ENCODE assay signal across 1 cellular context in the genomic region with DNA sequence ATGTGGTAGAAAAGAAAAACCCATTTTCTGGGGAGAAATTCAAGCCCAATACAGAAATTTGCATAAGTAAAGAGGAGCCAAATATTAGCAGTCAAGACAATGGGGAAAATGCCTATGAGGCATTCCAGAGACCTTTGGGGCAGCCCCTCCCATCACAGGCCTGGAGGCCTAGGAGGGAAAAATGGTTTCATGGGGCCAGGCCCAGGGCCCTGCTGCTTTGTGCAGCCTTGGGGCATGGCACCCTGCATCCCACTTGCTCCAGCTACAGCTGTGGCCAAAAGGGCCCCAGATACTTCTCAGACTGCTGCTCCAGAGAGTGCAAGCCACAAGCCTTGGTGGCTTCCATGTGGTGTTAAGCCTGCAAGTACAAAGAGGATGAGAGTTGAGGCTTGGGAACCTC.
A peak's percentile ranks its signal among the peaks of the same experiment; 100 is the strongest.
TF ChIP-seq lines count a peak whose summit lies in the region.

No MANE protein-coding gene starts in this region.

TF ChIP-seq in K562, 482 proteins besides CTCF, POLR2A, EP300 and RAD21 (continued from another document):
- TF ChIP-seq, protein P1, sequence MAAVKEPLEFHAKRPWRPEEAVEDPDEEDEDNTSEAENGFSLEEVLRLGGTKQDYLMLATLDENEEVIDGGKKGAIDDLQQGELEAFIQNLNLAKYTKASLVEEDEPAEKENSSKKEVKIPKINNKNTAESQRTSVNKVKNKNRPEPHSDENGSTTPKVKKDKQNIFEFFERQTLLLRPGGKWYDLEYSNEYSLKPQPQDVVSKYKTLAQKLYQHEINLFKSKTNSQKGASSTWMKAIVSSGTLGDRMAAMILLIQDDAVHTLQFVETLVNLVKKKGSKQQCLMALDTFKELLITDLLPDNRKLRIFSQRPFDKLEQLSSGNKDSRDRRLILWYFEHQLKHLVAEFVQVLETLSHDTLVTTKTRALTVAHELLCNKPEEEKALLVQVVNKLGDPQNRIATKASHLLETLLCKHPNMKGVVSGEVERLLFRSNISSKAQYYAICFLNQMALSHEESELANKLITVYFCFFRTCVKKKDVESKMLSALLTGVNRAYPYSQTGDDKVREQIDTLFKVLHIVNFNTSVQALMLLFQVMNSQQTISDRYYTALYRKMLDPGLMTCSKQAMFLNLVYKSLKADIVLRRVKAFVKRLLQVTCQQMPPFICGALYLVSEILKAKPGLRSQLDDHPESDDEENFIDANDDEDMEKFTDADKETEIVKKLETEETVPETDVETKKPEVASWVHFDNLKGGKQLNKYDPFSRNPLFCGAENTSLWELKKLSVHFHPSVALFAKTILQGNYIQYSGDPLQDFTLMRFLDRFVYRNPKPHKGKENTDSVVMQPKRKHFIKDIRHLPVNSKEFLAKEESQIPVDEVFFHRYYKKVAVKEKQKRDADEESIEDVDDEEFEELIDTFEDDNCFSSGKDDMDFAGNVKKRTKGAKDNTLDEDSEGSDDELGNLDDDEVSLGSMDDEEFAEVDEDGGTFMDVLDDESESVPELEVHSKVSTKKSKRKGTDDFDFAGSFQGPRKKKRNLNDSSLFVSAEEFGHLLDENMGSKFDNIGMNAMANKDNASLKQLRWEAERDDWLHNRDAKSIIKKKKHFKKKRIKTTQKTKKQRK (IDR thresholded peaks at IDR 0.05; ENCODE audit: borderline replicate concordance, low read depth, low read length) = 0 out of 2 replicates have a peak, but pooled peaks have one; percentile 53
- TF ChIP-seq ETS2 (tag; IDR thresholded peaks at IDR 0.05; ENCODE audit: borderline replicate concordance, poor library complexity, severe bottlenecking) = no peak
- TF ChIP-seq ZNF184 (CRISPR knock-in tag; IDR thresholded peaks at IDR 0.05) = no peak
- no peak for TF ChIP-seq TCF7 (IDR thresholded peaks at IDR 0.05; ENCODE audit: borderline replicate concordance)
- no peak for TF ChIP-seq SMARCC2 (IDR thresholded peaks at IDR 0.05; ENCODE audit: low read depth)
- TF ChIP-seq GABPB1 (CRISPR knock-in tag; IDR thresholded peaks at IDR 0.05) = no peak
- TF ChIP-seq NBN (IDR thresholded peaks at IDR 0.05; ENCODE audit: low read depth) = no peak
- no peak for TF ChIP-seq ZNF133 (CRISPR knock-in tag; IDR thresholded peaks at IDR 0.05)
- no peak for TF ChIP-seq ZBTB1 (CRISPR knock-in tag; IDR thresholded peaks at IDR 0.05; ENCODE audit: borderline replicate concordance, low read depth)
- TF ChIP-seq, protein P2, sequence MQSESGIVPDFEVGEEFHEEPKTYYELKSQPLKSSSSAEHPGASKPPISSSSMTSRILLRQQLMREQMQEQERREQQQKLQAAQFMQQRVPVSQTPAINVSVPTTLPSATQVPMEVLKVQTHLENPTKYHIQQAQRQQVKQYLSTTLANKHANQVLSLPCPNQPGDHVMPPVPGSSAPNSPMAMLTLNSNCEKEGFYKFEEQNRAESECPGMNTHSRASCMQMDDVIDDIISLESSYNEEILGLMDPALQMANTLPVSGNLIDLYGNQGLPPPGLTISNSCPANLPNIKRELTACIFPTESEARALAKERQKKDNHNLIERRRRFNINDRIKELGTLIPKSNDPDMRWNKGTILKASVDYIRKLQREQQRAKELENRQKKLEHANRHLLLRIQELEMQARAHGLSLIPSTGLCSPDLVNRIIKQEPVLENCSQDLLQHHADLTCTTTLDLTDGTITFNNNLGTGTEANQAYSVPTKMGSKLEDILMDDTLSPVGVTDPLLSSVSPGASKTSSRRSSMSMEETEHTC (IDR thresholded peaks at IDR 0.05) = no peak
- no peak for TF ChIP-seq SMC3 (conservative IDR thresholded peaks at IDR 0.05; ENCODE audit: insufficient read depth, low read depth, low read length)
- no peak for TF ChIP-seq TAF1 (IDR thresholded peaks at IDR 0.05; ENCODE audit: control insufficient read depth, extremely low read depth, insufficient read depth, low read length, severe bottlenecking)
- TF ChIP-seq THRB (CRISPR knock-in tag; conservative IDR thresholded peaks at IDR 0.05) = no peak
- TF ChIP-seq FOXA3 (CRISPR knock-in tag; conservative IDR thresholded peaks at IDR 0.05 in 1 of 2, IDR thresholded peaks at IDR 0.05 in 1 of 2) = no peak
- peak; percentile 84 for TF ChIP-seq ZFP36 (IDR thresholded peaks at IDR 0.05; ENCODE audit: low read depth, low read length, partially characterized antibody)
- TF ChIP-seq ZC3H4 (CRISPR knock-in tag; IDR thresholded peaks at IDR 0.05; ENCODE audit: borderline replicate concordance) = no peak
